In genomic region chr19:21611659-21612402, GRCh38 we compare ENCODE assay signal across 27 cellular contexts.
"Had no signal": no experiment of that assay in that cellular context is flagged by ENCODE, and none has a peak within 500 bp of the region (broad histone marks: within the 10 kb centered on the region; RNA-seq: fewer than 3 reads in every experiment).

No MANE protein-coding gene starts in this region.

- H3K4me2 ChIP-seq: neural progenitor cell had no signal

- H3K27me3 ChIP-seq: breast epithelium, esophagus squamous epithelium, neural progenitor cell, right atrium auricular region, suprapubic skin, tibial artery had no signal

- H3K4me1 Mint-ChIP-seq: activated B cell treated with CpG ODN at 0.5 μM for 24 hours; activated CD8-positive, alpha-beta memory T cell treated with anti-CD3 and anti-CD28 coated beads, Interleukin-2, amount 10 ng/mL, durations not matched to agents 7 days and 5 days; central memory CD8-positive, alpha-beta T cell; neural progenitor cell had no signal

- H3K27me3 Mint-ChIP-seq: activated B cell treated with CpG ODN at 0.5 μM for 24 hours; activated CD8-positive, alpha-beta memory T cell treated with anti-CD3 and anti-CD28 coated beads, Interleukin-2, amount 10 ng/mL, durations not matched to agents 7 days and 5 days; central memory CD8-positive, alpha-beta T cell; naive thymus-derived CD4-positive, alpha-beta T cell had no signal

- H3K36me3 Mint-ChIP-seq: activated CD8-positive, alpha-beta memory T cell treated with anti-CD3 and anti-CD28 coated beads, Interleukin-2, amount 10 ng/mL, durations not matched to agents 7 days and 5 days; neural progenitor cell had no signal

- H3K27ac Mint-ChIP-seq: activated B cell treated with CpG ODN at 0.5 μM for 24 hours; activated CD8-positive, alpha-beta memory T cell treated with anti-CD3 and anti-CD28 coated beads, Interleukin-2, amount 10 ng/mL, durations not matched to agents 7 days and 5 days; activated CD8-positive, alpha-beta T cell treated with anti-CD3 and anti-CD28 coated beads, Interleukin-2, amount 10 ng/mL, durations not matched to agents 7 days and 5 days; activated naive CD4-positive, alpha-beta T cell treated with anti-CD3 and anti-CD28 coated beads, Interleukin-2, amount 50 U/mL, for 72 hours; activated T-helper 2 cell treated with anti-CD3 and anti-CD28 coated beads, Interferon-gamma antibody, Interleukin-2, Interleukin-4, amounts not matched to agents 10 μg/mL and 5 μg/mL and 100 μg/mL, durations not matched to agents 14 hours and 24 hours and 36 hours; neural progenitor cell had no signal

- DNase-seq: activated B cell treated with CpG ODN at 0.5 μM for 24 hours; activated CD4-positive, alpha-beta T cell treated with anti-CD3 and anti-CD28 coated beads, Interleukin-2, amount 50 U/mL, for 1 hour; activated CD8-positive, alpha-beta memory T cell treated with anti-CD3 and anti-CD28 coated beads, Interleukin-2, amount 10 ng/mL, durations not matched to agents 7 days and 5 days; activated CD8-positive, alpha-beta T cell treated with anti-CD3 and anti-CD28 coated beads, Interleukin-2, amount 10 ng/mL, durations not matched to agents 7 days and 5 days; activated naive CD4-positive, alpha-beta T cell; activated T-cell treated with anti-CD3 and anti-CD28 coated beads, Interleukin-2, amount 50 U/mL, for 48 hours; dermis blood vessel endothelial cell; effector CD4-positive, alpha-beta T cell; esophagus squamous epithelium; glutamatergic neuron; left colon; midbrain; naive thymus-derived CD4-positive, alpha-beta T cell; occipital lobe; stimulated activated CD4-positive, alpha-beta T cell treated with anti-CD3 and anti-CD28 coated beads, Interleukin-15, amount 100 ng/mL, for 24 hours; stimulated activated CD4-positive, alpha-beta T cell treated with anti-CD3 and anti-CD28 coated beads, Interleukin-2, amount 100 ng/mL, for 24 hours; stimulated activated naive CD4-positive, alpha-beta T cell; T-helper 1 cell; tibial artery had no signal

- H3K9me3 ChIP-seq: breast epithelium, right atrium auricular region, suprapubic skin, tibial artery had no signal

- H3K27ac ChIP-seq: breast epithelium, esophagus squamous epithelium, neural progenitor cell, parathyroid adenoma, right atrium auricular region, suprapubic skin, tibial artery had no signal

- H2AFZ ChIP-seq: neural progenitor cell, parathyroid adenoma had no signal

- H3K79me2 ChIP-seq: parathyroid adenoma had no signal

- ATAC-seq: activated CD8-positive, alpha-beta memory T cell treated with anti-CD3 and anti-CD28 coated beads, Interleukin-2, amount 10 ng/mL, durations not matched to agents 7 days and 5 days; activated CD8-positive, alpha-beta T cell treated with anti-CD3 and anti-CD28 coated beads, Interleukin-2, amount 10 ng/mL, durations not matched to agents 7 days and 5 days; activated naive CD4-positive, alpha-beta T cell treated with anti-CD3 and anti-CD28 coated beads, Interleukin-2, amount 50 U/mL, for 72 hours; left colon; naive thymus-derived CD4-positive, alpha-beta T cell had no signal

- H3K4me1 ChIP-seq: breast epithelium, esophagus squamous epithelium, neural progenitor cell, parathyroid adenoma, suprapubic skin, tibial artery had no signal

- H3K4me3 Mint-ChIP-seq: activated B cell treated with CpG ODN at 0.5 μM for 24 hours; activated CD8-positive, alpha-beta memory T cell treated with anti-CD3 and anti-CD28 coated beads, Interleukin-2, amount 10 ng/mL, durations not matched to agents 7 days and 5 days; activated CD8-positive, alpha-beta T cell treated with anti-CD3 and anti-CD28 coated beads, Interleukin-2, amount 10 ng/mL, durations not matched to agents 7 days and 5 days; central memory CD8-positive, alpha-beta T cell; naive thymus-derived CD4-positive, alpha-beta T cell; neural progenitor cell had no signal

- H3K4me3 ChIP-seq: breast epithelium, esophagus squamous epithelium, neural progenitor cell, right atrium auricular region, suprapubic skin, tibial artery had no signal

- H3K36me3 ChIP-seq: breast epithelium, esophagus squamous epithelium, neural progenitor cell, right atrium auricular region, suprapubic skin, tibial artery had no signal
